ENCODE assay signal across 9 cellular contexts in genomic region chr6:85452441-85452881, GRCh38. TPM values are rescaled to one million over a fixed set of nuclear protein-coding genes. Genes with fewer than 3 reads are reported as not detected.
DNase-seq lines count a peak whose midpoint lies in the region; ATAC-seq and TF ChIP-seq lines count a peak whose summit lies in the region.
"Had no signal": no experiment of that assay in that cellular context is flagged by ENCODE, and none has a peak within 500 bp of the region (broad histone marks: within the 10 kb centered on the region; RNA-seq: fewer than 3 reads in every experiment).

No MANE protein-coding gene starts in this region.

- no peaks in the 10 kb centered on the region for H3K9me3 ChIP-seq in HCT116 (ENCODE audit: control insufficient read depth in 1 of 2, insufficient read depth in 1 of 2, low read depth in 1 of 2, low read length in 2 of 2)
- H3K9me3 ChIP-seq in right lobe of liver: no peaks in the 10 kb centered on the region

- DNase-seq in AG04449 (ENCODE audit: low read depth, low spot score) (no peak), HCT116 (ENCODE audit: low read depth, low spot score) (no peak), MCF 10A (ENCODE audit: unreplicated experiment) (peak; percentile 38), right lobe of liver (no peak), ureter (ENCODE audit: low spot score) (no peak), HUDEP-2 (lab: John Stamatoyannopoulos, UW; ENCODE audit: unreplicated experiment in 76 of 76) (no peak)
- DNase-seq: activated effector memory CD4-positive, alpha-beta T cell treated with Interleukin-2 at 50 U/mL for 16 hours had no signal

- 37% methylated on average over 5 of the region's 5 CpGs for WGBS in right lobe of liver (ENCODE audit: insufficient coverage, low coverage, low lambda C conversion rate, missing lambda C conversion rate)

- no peak overlapping the region for H2AFZ ChIP-seq in HCT116 (ENCODE audit: low read depth, low read length, poor library complexity, severe bottlenecking)

- RAD21 ChIA-PET in HCT116 (lab: Charles Lee; ENCODE audit: low non-redundant PET in 1 of 2, low total read pairs in 2 of 2, uncharacterized antibody in 2 of 2, unreplicated experiment in 2 of 2): no interaction called here

- H3K4me3 Mint-ChIP-seq in MCF 10A (ENCODE audit: unreplicated experiment): peak overlapping the region; percentile 88

- CTCF ChIA-PET in AG04449 (lab: Yijun Ruan, JAX): interaction anchor here (1.0 to 7.2 kb wide), 5 partner anchors 23 to 100 kb away, joined by 3 to 75 read pairs (median 10); no protein-coding TSS in a partner anchor
- CTCF ChIA-PET in HCT116 (lab: Charles Lee): interaction anchor here (1.6 to 3.3 kb wide), 2 partner anchors 31 to 98 kb away, joined by 4 to 9 read pairs; no protein-coding TSS in a partner anchor
- CTCF ChIA-PET in MCF 10A (lab: Yijun Ruan, JAX): interaction anchor here (0.6 to 4.8 kb wide), 11 partner anchors 8 to 724 kb away, joined by 3 to 58 read pairs (median 4); no protein-coding TSS in a partner anchor

- H3K4me2 ChIP-seq in HCT116 (ENCODE audit: low read length): peak overlapping the region; percentile 82

- no TSS peak for BruUV-seq in HCT116 (replicated peaks; lab: Mats Ljungman, UMichigan)
- no TSS peak for BruUV-seq in MCF 10A (replicated peaks; lab: Mats Ljungman, UMichigan)

- H3K27ac Mint-ChIP-seq in MCF 10A (ENCODE audit: low read depth, unreplicated experiment): peak overlapping the region; percentile 32

- H3K36me3 ChIP-seq in HCT116 (ENCODE audit: control insufficient read depth in 1 of 2, insufficient read depth in 2 of 2, low read length in 2 of 2) (peaks cover 0 to 16% of the 10 kb centered on the region in 2 experiments; a peak in 2 of 4 replicates), right lobe of liver (no peaks in the 10 kb centered on the region)

- peaks cover 59% of the 10 kb centered on the region for H3K4me1 Mint-ChIP-seq in MCF 10A (ENCODE audit: insufficient read depth, unreplicated experiment)

- no peaks in the 10 kb centered on the region for H3K27me3 Mint-ChIP-seq in MCF 10A (ENCODE audit: insufficient read depth, unreplicated experiment)

- H3K27me3 ChIP-seq in HCT116 (ENCODE audit: insufficient read depth, low read length) (no peaks in the 10 kb centered on the region), right lobe of liver (no peaks in the 10 kb centered on the region)

- no peaks in the 10 kb centered on the region for H3K9me3 Mint-ChIP-seq in MCF 10A (ENCODE audit: unreplicated experiment)

- H3K4me3 ChIP-seq in AG04449 (ENCODE audit: low read depth, low read length) (peak overlapping the region; percentile 78), HCT116 (replicated peaks in 1 of 2; ENCODE audit: low read depth in 1 of 2, low read length in 2 of 2) (no peak overlapping the region), right lobe of liver (peak overlapping the region in 2 of 3 donors; percentile 63 to 67)

- H4K20me1 ChIP-seq in HCT116 (ENCODE audit: insufficient read depth): no peaks in the 10 kb centered on the region

- ATAC-seq in HCT116 (no peak), right lobe of liver (peak in 3 of 4 donors; percentile 16 to 35 (median 30)), HG03159 (IDR thresholded peaks at IDR 0.05; ENCODE audit: unreplicated experiment) (no peak), HG03025 (IDR thresholded peaks at IDR 0.05; ENCODE audit: low FRiP score, unreplicated experiment) (no peak)

- no peak for TF ChIP-seq RAD21 in HCT116 (IDR thresholded peaks at IDR 0.05; ENCODE audit: low read depth)

- H3K9me2 ChIP-seq in HCT116 (ENCODE audit: insufficient read depth): no peaks in the 10 kb centered on the region

- H3K4me1 ChIP-seq in HCT116 (ENCODE audit: control insufficient read depth in 1 of 2, insufficient read depth in 2 of 2, low read length in 2 of 2) (peaks cover 20 to 81% of the 10 kb centered on the region in 2 experiments; a peak in 3 of 4 replicates), right lobe of liver (peaks cover 0 to 18% (median 10%) of the 10 kb centered on the region in 4 donors)

- peak overlapping the region; percentile 90; the same call in 1 of the 2 replicates for H3K9ac ChIP-seq in HCT116 (ENCODE audit: low read length)

- H3K36me3 Mint-ChIP-seq in MCF 10A (ENCODE audit: insufficient read depth, unreplicated experiment): peaks cover 7% of the 10 kb centered on the region

- H3K27ac ChIP-seq in HCT116 (ENCODE audit: low read depth, low read length): no peak overlapping the region
- H3K27ac ChIP-seq in right lobe of liver: peak overlapping the region in 2 of 3 donors; percentile 86 to 87

- no peak for TF ChIP-seq POLR2A in HCT116 (IDR thresholded peaks at IDR 0.05; ENCODE audit: borderline replicate concordance, extremely low read depth, insufficient read depth, insufficient read length)
- no peak for TF ChIP-seq POLR2A in right lobe of liver (IDR thresholded peaks at IDR 0.05)

- peaks cover 76% of the 10 kb centered on the region for H3K79me2 ChIP-seq in HCT116 (ENCODE audit: insufficient read depth, low read length)

- intact Hi-C loops in HCT116 (cut with micrococcal nuclease) (no loop called here), MCF 10A (cut with micrococcal nuclease) (loop anchor here (1.0 kb wide), 1 partner anchor 12 kb away; no protein-coding TSS in a partner anchor), right lobe of liver (cut with DNase I) (no loop called here)

- TF ChIP-seq CTCF in AG04449 (IDR thresholded peaks at IDR 0.05; ENCODE audit: insufficient read depth, low read length, missing control alignments) (no peak), HCT116 (IDR thresholded peaks at IDR 0.05 in 2 of 3, conservative IDR thresholded peaks at IDR 0.05 in 1 of 3; ENCODE audit: borderline replicate concordance in 1 of 3, insufficient read depth in 1 of 3, low read depth in 2 of 3, low read length in 2 of 3) (no peak), MCF 10A (IDR thresholded peaks at IDR 0.05; ENCODE audit: unreplicated experiment) (no peak), right lobe of liver (IDR thresholded peaks at IDR 0.05) (no peak)

- POLR2A ChIA-PET in AG04449 (lab: Yijun Ruan, JAX): interaction anchor here (0.7 to 4.8 kb wide), 5 partner anchors 12 to 98 kb away, joined by 3 to 86 read pairs (median 10); no protein-coding TSS in a partner anchor
- POLR2A ChIA-PET in HCT116 (lab: Charles Lee): interaction anchor here (0.7 to 4.9 kb wide), 4 partner anchors 9 to 91 kb away, joined by 3 to 45 read pairs (median 10); no protein-coding TSS in a partner anchor
- POLR2A ChIA-PET in MCF 10A (lab: Yijun Ruan, JAX): interaction anchor here (0.9 to 6.0 kb wide), 7 partner anchors 9 to 92 kb away, joined by 3 to 107 read pairs (median 8); no protein-coding TSS in a partner anchor

TF ChIP-seq in HCT116, 20 proteins besides CTCF, POLR2A, EP300 and RAD21:
- TF ChIP-seq JUND (IDR thresholded peaks at IDR 0.05) (peak; percentile 7; the same call in 1 of the 2 replicates), EZH2 (IDR thresholded peaks at IDR 0.05) (no peak)

RNA-seq across cellular contexts. Expression of gene NT5E, which starts 2.6 kb away (rescaled TPM):
- 68.2 TPM for total RNA-seq in HCT116 (2021; ENCODE audit: unreplicated experiment)
- polyA plus RNA-seq in HCT116 (2012): 86.0 and 100 TPM in 2 replicates
- total RNA-seq in MCF 10A (2022): 112 and 121 TPM in 2 replicates
- total RNA-seq in right lobe of liver: 10 to 100 TPM; 19.3 to 31.8 (median 25.8) TPM
- total RNA-seq in ureter: 22.8 TPM

Comparison
In these comparisons a context has a peak if more than half of its experiments do, and no peak if none do; other contexts are left out.
1. H3K4me3 ChIP-seq: peak in AG04449 (single experiment) and right lobe of liver (2 of 3); none in HCT116 (0 of 2).
2. ATAC-seq: peak in right lobe of liver (3 of 4); none in HCT116 (single experiment), HG03159 (single experiment) and HG03025 (single experiment).